Comparison of ENCODE assay signal across 1 cellular context in the genomic region with DNA sequence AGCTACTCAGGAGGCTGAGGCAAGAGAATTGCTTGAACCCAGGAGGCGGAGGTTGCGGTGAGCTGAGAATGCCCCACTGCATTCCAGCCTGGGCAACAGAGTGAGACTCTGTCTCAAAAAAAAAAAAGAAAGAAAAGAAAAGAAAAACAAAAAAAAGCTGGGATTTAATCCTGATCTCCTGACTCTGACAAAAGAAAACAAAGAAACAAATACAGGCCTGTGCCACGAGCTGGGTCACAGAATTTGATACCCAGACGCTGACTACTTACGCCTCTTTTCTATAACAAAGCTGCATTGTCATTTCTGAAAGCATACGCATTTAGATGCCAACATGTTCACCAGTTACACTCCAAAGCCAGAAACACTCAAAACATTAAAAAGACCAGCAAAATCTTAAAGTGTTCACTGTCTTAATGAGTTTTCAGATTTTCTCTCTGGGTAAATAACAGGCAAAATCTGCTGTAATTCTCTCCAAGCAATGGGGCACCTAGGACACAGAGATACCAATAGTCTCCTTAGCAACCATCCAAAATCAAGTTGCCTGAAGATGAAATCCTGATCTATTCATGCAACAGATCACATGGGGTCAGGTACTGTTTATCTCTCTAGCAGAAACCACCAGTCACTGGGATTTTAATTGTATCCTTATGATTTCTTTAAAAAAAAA.
TF ChIP-seq lines count a peak whose summit lies in the region.

No MANE protein-coding gene starts in this region.

TF ChIP-seq in SK-N-SH treated with all-trans-retinoic acid at 6 μM for 48 hours, 23 proteins besides CTCF, POLR2A, EP300 and RAD21 (continued from another document):
- TF ChIP-seq ZNF565 (CRISPR knock-in tag; conservative IDR thresholded peaks at IDR 0.05; ENCODE audit: low read depth), result no peak
